21 cellular contexts compared by ENCODE assay signal in genomic region chr7:155694846-155695245, GRCh38. TPM values are rescaled to one million over a fixed set of nuclear protein-coding genes. Genes with fewer than 3 reads are reported as not detected.
DNase-seq lines count a peak whose midpoint lies in the region; FAIRE-seq and TF ChIP-seq lines count a peak whose summit lies in the region.
"Had no signal": no experiment of that assay in that cellular context is flagged by ENCODE, and none has a peak within 500 bp of the region (broad histone marks: within the 10 kb centered on the region; RNA-seq: fewer than 3 reads in every experiment).

No MANE protein-coding gene starts in this region.

- H3K36me3 ChIP-seq in MG63 (no peaks in the 10 kb centered on the region), astrocyte (ENCODE audit: insufficient read depth, low read length) (no peaks in the 10 kb centered on the region)
- H3K36me3 ChIP-seq: right lobe of liver, thoracic aorta had no signal

- no peak overlapping the region for H3K4me3 Mint-ChIP-seq in astrocyte (ENCODE audit: unreplicated experiment)
- H3K4me3 Mint-ChIP-seq: activated CD4-positive, alpha-beta T cell treated with anti-CD3 and anti-CD28 coated beads, Interleukin-2, amount 10 ng/mL, durations not matched to agents 24 days and 14 days; B cell had no signal

- H2AFZ ChIP-seq in astrocyte (ENCODE audit: low read depth, low read length) = no peak overlapping the region
- H2AFZ ChIP-seq: GM23248, hepatocyte had no signal

- no peak overlapping the region for H3K4me2 ChIP-seq in astrocyte (ENCODE audit: low read length)
- H3K4me2 ChIP-seq: hepatocyte, KMS-11 had no signal

- H3K9me3 Mint-ChIP-seq in astrocyte (ENCODE audit: unreplicated experiment) = no peaks in the 10 kb centered on the region
- H3K9me3 Mint-ChIP-seq: activated CD4-positive, alpha-beta T cell treated with anti-CD3 and anti-CD28 coated beads, Interleukin-2, amount 10 ng/mL, durations not matched to agents 24 days and 14 days had no signal

- TF ChIP-seq CTCF in astrocyte (IDR thresholded peaks at IDR 0.05; ENCODE audit: insufficient read depth, low read depth, low read length) (no peak), fibroblast of the aortic adventitia (IDR thresholded peaks at IDR 0.05; ENCODE audit: insufficient read depth, low read length) (no peak)

- no peak for FAIRE-seq in astrocyte (lab: Jason Lieb, UNC)

- H3K4me3 ChIP-seq in MG63 (no peak overlapping the region), astrocyte (ENCODE audit: insufficient read depth, low read depth, low read length) (no peak overlapping the region), fibroblast of the aortic adventitia (ENCODE audit: low read depth, low read length) (no peak overlapping the region)
- H3K4me3 ChIP-seq: GM23248, hepatocyte, mucosa of descending colon, right lobe of liver, thoracic aorta had no signal

- H3K4me1 ChIP-seq in astrocyte (ENCODE audit: insufficient read depth, low read length) = no peaks in the 10 kb centered on the region

- H3K9me3 ChIP-seq in MG63 (no peaks in the 10 kb centered on the region), astrocyte (ENCODE audit: insufficient read depth, low read depth, low read length) (no peaks in the 10 kb centered on the region)
- H3K9me3 ChIP-seq: mucosa of descending colon, right lobe of liver, thoracic aorta had no signal

- H3K27me3 Mint-ChIP-seq in astrocyte (ENCODE audit: low read depth, unreplicated experiment) = no peaks in the 10 kb centered on the region
- H3K27me3 Mint-ChIP-seq: activated CD4-positive, alpha-beta T cell treated with anti-CD3 and anti-CD28 coated beads, Interleukin-2, amount 10 ng/mL, durations not matched to agents 24 days and 14 days; B cell had no signal

- H3K4me1 Mint-ChIP-seq in astrocyte (ENCODE audit: low read depth, unreplicated experiment) = peaks cover 3% of the 10 kb centered on the region

- no peak overlapping the region for H3K27ac Mint-ChIP-seq in astrocyte (ENCODE audit: unreplicated experiment)
- H3K27ac Mint-ChIP-seq: activated CD4-positive, alpha-beta T cell treated with anti-CD3 and anti-CD28 coated beads, Interleukin-2, amount 10 ng/mL, durations not matched to agents 24 days and 14 days; B cell had no signal

- no peak overlapping the region for H3K27ac ChIP-seq in astrocyte (ENCODE audit: low read depth, low read length)
- H3K27ac ChIP-seq: GM23248, hepatocyte, KMS-11, right lobe of liver, thoracic aorta had no signal

- peak; percentile 58 for DNase-seq in Daoy (ENCODE audit: low read depth)
- peak; percentile 19 for DNase-seq in MG63
- DNase-seq in astrocyte (ENCODE audit: low read depth) = peak; percentile 60
- peak; percentile 21 for DNase-seq in fibroblast of the aortic adventitia (ENCODE audit: low read depth)
- no peak for DNase-seq in NAMALWA (ENCODE audit: low spot score)
- no peak for DNase-seq in activated gamma-delta T cell treated with Interleukin-2 at 50 U/mL for 16 hours
- DNase-seq in activated gamma-delta T cell (lab: John Stamatoyannopoulos, UW) = no peak
- DNase-seq: activated CD4-positive, alpha-beta T cell treated with anti-CD3 and anti-CD28 coated beads, Interleukin-2, amount 10 ng/mL, durations not matched to agents 24 days and 14 days; activated T-cell treated with anti-CD3 and anti-CD28 coated beads, Interleukin-2, amount 50 U/mL, for 1 hour; amygdala; cortex of kidney; erythroblast; GM23248; mucosa of descending colon; NCI-H187; nucleus accumbens; right lobe of liver had no signal

- H3K9ac ChIP-seq in astrocyte (ENCODE audit: low read length) = no peak overlapping the region
- H3K9ac ChIP-seq: GM23248, KMS-11 had no signal

- H3K79me2 ChIP-seq in astrocyte (ENCODE audit: insufficient read depth, low read length) = peaks cover 85% of the 10 kb centered on the region

- H3K36me3 Mint-ChIP-seq in astrocyte (ENCODE audit: low read depth, unreplicated experiment) = peaks cover 4% of the 10 kb centered on the region

- H3K27me3 ChIP-seq in MG63 = no peaks in the 10 kb centered on the region
- H3K27me3 ChIP-seq in astrocyte (ENCODE audit: insufficient read depth, low read length) = no peaks in the 10 kb centered on the region
- H3K27me3 ChIP-seq: hepatocyte, right lobe of liver had no signal

- H4K20me1 ChIP-seq in astrocyte (ENCODE audit: insufficient read depth, low read length) = peaks cover 81% of the 10 kb centered on the region

RNA-seq across cellular contexts. Expression of gene RBM33, which starts 50.4 kb away (rescaled TPM):
- total RNA-seq in Daoy (2014; rRNA removed; shearing (Covaris generic)) = 19.4 and 28.6 TPM in 2 replicates
- 3.1 and 7.6 TPM in 2 replicates for total RNA-seq in MG63 (2014; rRNA removed; shearing (Covaris generic); ENCODE audit: low replicate concordance)
- total RNA-seq in astrocyte = 50.5 and 53.3 TPM in 2 replicates
- 21.9 and 72.1 TPM in 2 replicates for total RNA-seq in fibroblast of the aortic adventitia (ENCODE audit: low replicate concordance)

Comparison
In these comparisons a context has a peak if more than half of its experiments do, and no peak if none do; other contexts are left out.
1. DNase-seq: peak in Daoy (single experiment), MG63 (single experiment), astrocyte (single experiment) and fibroblast of the aortic adventitia (single experiment); none in NAMALWA (single experiment), activated gamma-delta T cell treated with Interleukin-2 at 50 U/mL for 16 hours (single experiment) and activated gamma-delta T cell (single experiment).